ENCODE assay signal across 1 cellular context in genomic region chr7:133650067-133650466, GRCh38.
TF ChIP-seq lines count a peak whose summit lies in the region.

No MANE protein-coding gene starts in this region.

TF ChIP-seq in HepG2, 621 proteins besides CTCF, POLR2A, EP300 and RAD21 (continued from another document):
- TF ChIP-seq ZNF501 (CRISPR knock-in tag; IDR thresholded peaks at IDR 0.05), result no peak
- no peak for TF ChIP-seq SP2 (CRISPR knock-in tag; IDR thresholded peaks at IDR 0.05)
TF ChIP-seq in HepG2: peak in this region for 0.
